In the genomic region with DNA sequence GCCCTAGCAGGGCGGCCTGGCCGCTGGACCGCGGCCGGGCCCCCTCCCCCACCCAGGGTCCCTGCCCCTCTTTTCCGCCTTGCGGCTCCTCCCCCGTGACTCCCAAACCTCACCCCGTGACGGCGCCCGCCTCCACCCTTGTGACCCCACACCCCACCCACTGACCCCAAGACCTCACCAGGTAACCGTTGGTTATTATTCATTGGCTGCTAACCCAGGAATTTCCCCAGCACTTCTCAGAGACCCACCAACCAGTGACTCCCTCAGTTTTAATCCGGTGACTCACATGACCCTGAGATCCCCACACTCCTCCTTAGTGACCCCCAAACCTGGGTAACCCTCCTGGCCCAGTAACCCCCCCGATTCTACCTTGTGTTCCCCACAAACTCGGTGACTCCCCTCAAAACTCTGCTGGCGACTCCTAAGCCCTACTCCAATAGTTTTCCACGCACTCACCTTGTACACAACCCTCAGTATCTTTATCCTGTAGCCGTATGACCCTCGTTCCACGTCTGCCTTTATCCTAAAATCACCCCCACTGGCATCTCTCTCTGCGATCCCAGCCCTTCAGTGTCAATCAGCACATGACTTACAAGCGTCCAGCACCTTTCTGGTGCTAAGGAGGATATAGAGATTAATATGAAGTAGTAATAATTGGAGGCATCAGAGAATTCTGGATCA, we compare ENCODE assay signal across 7 cellular contexts. TPM values are rescaled to one million over a fixed set of nuclear protein-coding genes. Genes with fewer than 3 reads are reported as not detected.
A peak's percentile ranks its signal among the peaks of the same experiment; 100 is the strongest.
DNase-seq lines count a peak whose midpoint lies in the region; ATAC-seq lines count a peak whose summit lies in the region.

No MANE protein-coding gene starts in this region.

- no peaks in the 10 kb centered on the region for H3K9me3 Mint-ChIP-seq in activated CD4-positive, alpha-beta memory T cell treated with anti-CD3 and anti-CD28 coated beads, Interleukin-2, amount 10 ng/mL, durations not matched to agents 7 days and 5 days

- CTCF ChIA-PET in activated CD4-positive, alpha-beta memory T cell treated with anti-CD3 and anti-CD28 coated beads, Interleukin-2, amount 10 ng/mL, durations not matched to agents 7 days and 5 days (lab: Charles Lee), result interaction anchor here (0.6 to 3.3 kb wide), 6 partner anchors 9 to 476 kb away, joined by 3 to 16 read pairs (median 4); no protein-coding TSS in a partner anchor

- peaks cover 50% of the 10 kb centered on the region for H3K4me1 Mint-ChIP-seq in activated CD4-positive, alpha-beta memory T cell treated with anti-CD3 and anti-CD28 coated beads, Interleukin-2, amount 10 ng/mL, durations not matched to agents 7 days and 5 days

- no peaks in the 10 kb centered on the region for H3K27me3 Mint-ChIP-seq in activated CD4-positive, alpha-beta memory T cell treated with anti-CD3 and anti-CD28 coated beads, Interleukin-2, amount 10 ng/mL, durations not matched to agents 7 days and 5 days

- H3K27ac Mint-ChIP-seq in activated CD4-positive, alpha-beta memory T cell treated with anti-CD3 and anti-CD28 coated beads, Interleukin-2, amount 10 ng/mL, durations not matched to agents 7 days and 5 days, result peak overlapping the region; percentile 79

- ATAC-seq in GM18499 (IDR thresholded peaks at IDR 0.05; ENCODE audit: insufficient read depth, unreplicated experiment), result peak; percentile 16
- peak; percentile 35 for ATAC-seq in HG02678 (IDR thresholded peaks at IDR 0.05; ENCODE audit: unreplicated experiment)

- H3K4me3 Mint-ChIP-seq in activated CD4-positive, alpha-beta memory T cell treated with anti-CD3 and anti-CD28 coated beads, Interleukin-2, amount 10 ng/mL, durations not matched to agents 7 days and 5 days, result peak overlapping the region; percentile 92

- DNase-seq in NCI-H2196 (lab: John Stamatoyannopoulos, UW; ENCODE audit: unreplicated experiment) (peak; percentile 63), mesenteric fat pad (ENCODE audit: low spot score) (peak; percentile 92)
- peak; percentile 71 for DNase-seq in activated CD4-positive, alpha-beta memory T cell treated with anti-CD3 and anti-CD28 coated beads, Interleukin-2, amount 10 ng/mL, durations not matched to agents 7 days and 5 days
- peak; percentile 76 for DNase-seq in effector CD4-positive, alpha-beta T cell
- peak; percentile 29 for DNase-seq in stimulated activated CD8-positive, alpha-beta memory T cell treated with anti-CD3 and anti-CD28 coated beads, Interleukin-15, amount 100 ng/mL, for 24 hours (ENCODE audit: low read depth)

- no peaks in the 10 kb centered on the region for H3K36me3 Mint-ChIP-seq in activated CD4-positive, alpha-beta memory T cell treated with anti-CD3 and anti-CD28 coated beads, Interleukin-2, amount 10 ng/mL, durations not matched to agents 7 days and 5 days (ENCODE audit: low read depth)

- POLR2A ChIA-PET in activated CD4-positive, alpha-beta memory T cell treated with anti-CD3 and anti-CD28 coated beads, Interleukin-2, amount 10 ng/mL, durations not matched to agents 7 days and 5 days (lab: Charles Lee), result interaction anchor here (1.2 to 2.2 kb wide), 6 partner anchors 11 to 503 kb away, joined by 3 to 12 read pairs (median 4); a partner anchor contains a TSS

RNA-seq across cellular contexts. Expression of a gene that starts 0.6 kb away (rescaled TPM):
- 10 to 100 TPM; 42.6 to 42.7 TPM for total RNA-seq in activated CD4-positive, alpha-beta memory T cell treated with anti-CD3 and anti-CD28 coated beads, Interleukin-2, amount 10 ng/mL, durations not matched to agents 7 days and 5 days
- 24.5 TPM for total RNA-seq in mesenteric fat pad

RNA-seq across cellular contexts. Expression of a gene that starts 37.5 kb away (rescaled TPM):
- 100 to 1,000 TPM; 201 to 215 TPM for total RNA-seq in activated CD4-positive, alpha-beta memory T cell treated with anti-CD3 and anti-CD28 coated beads, Interleukin-2, amount 10 ng/mL, durations not matched to agents 7 days and 5 days
- 7.8 TPM for total RNA-seq in mesenteric fat pad

RNA-seq across cellular contexts. Expression of a gene that starts 46.3 kb away (rescaled TPM):
- total RNA-seq in activated CD4-positive, alpha-beta memory T cell treated with anti-CD3 and anti-CD28 coated beads, Interleukin-2, amount 10 ng/mL, durations not matched to agents 7 days and 5 days, result not detected
- 0.22 TPM for total RNA-seq in mesenteric fat pad

Comparison
In these comparisons a context has a peak if more than half of its experiments do, and no peak if none do; other contexts are left out.
1. Peak in every context shown above with its lines: DNase-seq and ATAC-seq.
2. DNase-seq: peak in every context shown above with its lines; median percentile 92 in mesenteric fat pad; 76 in effector CD4-positive, alpha-beta T cell; 71 in activated CD4-positive, alpha-beta memory T cell treated with anti-CD3 and anti-CD28 coated beads, Interleukin-2, amount 10 ng/mL, durations not matched to agents 7 days and 5 days; 63 in NCI-H2196; 29 in stimulated activated CD8-positive, alpha-beta memory T cell treated with anti-CD3 and anti-CD28 coated beads, Interleukin-15, amount 100 ng/mL, for 24 hours.
3. RNA of a gene that starts 37.5 kb away (total RNA-seq): 201 to 215 TPM in activated CD4-positive, alpha-beta memory T cell treated with anti-CD3 and anti-CD28 coated beads, Interleukin-2, amount 10 ng/mL, durations not matched to agents 7 days and 5 days; 7.8 TPM in mesenteric fat pad (single experiment); every median in the first group is over 10 times any median in the second.